Comparison of ENCODE assay signal across 24 cellular contexts in genomic region chr3:57118279-57118678, GRCh38. TPM values are rescaled to one million over a fixed set of nuclear protein-coding genes. Genes with fewer than 3 reads are reported as not detected.
A peak's percentile ranks its signal among the peaks of the same experiment; 100 is the strongest.
DNase-seq lines count a peak whose midpoint lies in the region; ATAC-seq and TF ChIP-seq lines count a peak whose summit lies in the region.
"Had no signal": no experiment of that assay in that cellular context is flagged by ENCODE, and none has a peak within 500 bp of the region (broad histone marks: within the 10 kb centered on the region; RNA-seq: fewer than 3 reads in every experiment).

No MANE protein-coding gene starts in this region.

- H3K27me3 Mint-ChIP-seq in endodermal cell (ENCODE audit: insufficient read depth) = no peaks in the 10 kb centered on the region
- H3K27me3 Mint-ChIP-seq in nephron (ENCODE audit: low read depth) = no peaks in the 10 kb centered on the region

- no peak overlapping the region for H3K9ac ChIP-seq in HUES48 (ENCODE audit: low read depth, low read length)
- H3K9ac ChIP-seq in endodermal cell (ENCODE audit: extremely low read depth, low read length, poor library complexity, severe bottlenecking) = no peak overlapping the region
- H3K9ac ChIP-seq: BLaER1 treated with 17β-estradiol and CSF1 and Interleukin-3, amounts not matched to agents 10 nM and 100 nM; GM23248; KMS-11 had no signal

- no peaks in the 10 kb centered on the region; the same call in 1 of the 2 replicates for H3K36me3 ChIP-seq in HUES48 (ENCODE audit: control insufficient read depth, insufficient read depth, low read length)
- H3K36me3 ChIP-seq in endodermal cell (ENCODE audit: control insufficient read depth, insufficient read depth, low read length) = peaks cover 50% of the 10 kb centered on the region
- H3K36me3 ChIP-seq: BLaER1 treated with 17β-estradiol and CSF1 and Interleukin-3, amounts not matched to agents 10 nM and 100 nM; HAP-1; Peyer's patch had no signal

- H3K27ac ChIP-seq in HUES48 (ENCODE audit: low read depth, low read length) (peak overlapping the region; percentile 23), endodermal cell (ENCODE audit: low read depth, low read length) (no peak overlapping the region)
- H3K27ac ChIP-seq: A549; BLaER1 treated with 17β-estradiol and CSF1 and Interleukin-3, amounts not matched to agents 10 nM and 100 nM; GM23248; KMS-11; Peyer's patch; SK-N-MC had no signal

- H3K9me3 ChIP-seq in HUES48 (ENCODE audit: control insufficient read depth, insufficient read depth, low read length) (no peaks in the 10 kb centered on the region), endodermal cell (ENCODE audit: control insufficient read depth, low read length) (no peaks in the 10 kb centered on the region)
- H3K9me3 ChIP-seq: A549; BLaER1 treated with 17β-estradiol and CSF1 and Interleukin-3, amounts not matched to agents 10 nM and 100 nM; HAP-1; Peyer's patch had no signal

- no peaks in the 10 kb centered on the region for H3K9me3 Mint-ChIP-seq in endodermal cell
- no peaks in the 10 kb centered on the region for H3K9me3 Mint-ChIP-seq in nephron
- H3K9me3 Mint-ChIP-seq: CD4-positive, alpha-beta T cell; IgD-negative memory B cell had no signal

- TF ChIP-seq CTCF in endodermal cell (conservative IDR thresholded peaks at IDR 0.05) (no peak), nephron (IDR thresholded peaks at IDR 0.05; ENCODE audit: unreplicated experiment in 3 of 3) (no peak)

- 61 to 100% methylated on average over 1 to 3 of the region's 3 CpGs for WGBS in endodermal cell (ENCODE audit: insufficient coverage in 1 of 2, insufficient read length in 1 of 2), 2 experiments

- H3K36me3 Mint-ChIP-seq in endodermal cell (ENCODE audit: low read depth) (peaks cover 40% of the 10 kb centered on the region), nephron (ENCODE audit: low read depth) (peaks cover 48% of the 10 kb centered on the region)
- H3K36me3 Mint-ChIP-seq: IgD-negative memory B cell had no signal

- H3K27me3 ChIP-seq in HUES48 (ENCODE audit: control insufficient read depth, insufficient read depth, low read length) (no peaks in the 10 kb centered on the region), endodermal cell (ENCODE audit: control insufficient read depth, insufficient read depth, low read length, poor library complexity, severe bottlenecking) (no peaks in the 10 kb centered on the region)
- H3K27me3 ChIP-seq: BLaER1 treated with 17β-estradiol and CSF1 and Interleukin-3, amounts not matched to agents 10 nM and 100 nM; Peyer's patch had no signal

- no peak for ATAC-seq in GM18520 (IDR thresholded peaks at IDR 0.05; ENCODE audit: unreplicated experiment)
- ATAC-seq: A549 had no signal

- H3K4me1 Mint-ChIP-seq in endodermal cell (peaks cover 25% of the 10 kb centered on the region), nephron (peaks cover 41% of the 10 kb centered on the region)
- H3K4me1 Mint-ChIP-seq: IgD-negative memory B cell had no signal

- H3K4me1 ChIP-seq in HUES48 (ENCODE audit: control insufficient read depth, insufficient read depth, low read length) (peaks cover 17% of the 10 kb centered on the region), endodermal cell (ENCODE audit: control insufficient read depth, insufficient read depth, low read length) (no peaks in the 10 kb centered on the region)
- H3K4me1 ChIP-seq: A549; BLaER1 treated with 17β-estradiol and CSF1 and Interleukin-3, amounts not matched to agents 10 nM and 100 nM; HAP-1; Peyer's patch had no signal

- no peak overlapping the region for H3K4me3 ChIP-seq in HUES48 (ENCODE audit: low read depth, low read length)
- no peak overlapping the region for H3K4me3 ChIP-seq in endodermal cell (ENCODE audit: low read length)
- H3K4me3 ChIP-seq: A549; BLaER1 treated with 17β-estradiol and CSF1 and Interleukin-3, amounts not matched to agents 10 nM and 100 nM; GM23248; HAP-1; Peyer's patch; SK-N-MC had no signal

- H3K4me3 Mint-ChIP-seq in endodermal cell (no peak overlapping the region), nephron (no peak overlapping the region)
- H3K4me3 Mint-ChIP-seq: CD4-positive, alpha-beta T cell; IgD-negative memory B cell had no signal

- DNase-seq in endodermal cell (no peak), T1000 (lab: John Stamatoyannopoulos, UW) (no peak), NCI-H226 (no peak)
- DNase-seq in stimulated activated CD4-positive, alpha-beta T cell treated with anti-CD3 and anti-CD28 coated beads, Interleukin-4, amount 100 ng/mL, for 1 hour = no peak
- DNase-seq: AML-193; CD4-positive, alpha-beta T cell; GM23248; MM.1S; NCI-H1417; NCI-H1694; NCI-H2029 treated with DMSO at 0.1 percent for 48 hours; NCI-H526 treated with DMSO at 0.1 percent for 48 hours; Peyer's patch; SHP77 treated with DMSO at 0.1 percent for 48 hours had no signal

- peak overlapping the region; percentile 56 for H3K27ac Mint-ChIP-seq in endodermal cell
- H3K27ac Mint-ChIP-seq in nephron = peak overlapping the region; percentile 71 to 72 (median 71)
- H3K27ac Mint-ChIP-seq: CD4-positive, alpha-beta T cell; IgD-negative memory B cell had no signal

RNA-seq across cellular contexts. Expression of gene IL17RD, which starts 46.9 kb away (rescaled TPM):
- total RNA-seq in endodermal cell = 10 to 100 TPM; 47.1 to 71.3 TPM
- 51.2 TPM for polyA plus RNA-seq in endodermal cell (2013, experiment 1 of 2)
- 54.8 TPM for polyA plus RNA-seq in endodermal cell (2013, experiment 2 of 2)
- total RNA-seq: CD4-positive, alpha-beta T cell had no signal
- polyA plus RNA-seq: IgD-negative memory B cell had no signal

RNA-seq across cellular contexts. Expression of gene SPATA12, which starts 57.8 kb away (rescaled TPM):
- total RNA-seq in endodermal cell = not detected
- not detected for polyA plus RNA-seq in endodermal cell (2013, experiment 1 of 2)
- polyA plus RNA-seq in endodermal cell (2013, experiment 2 of 2) = not detected
- total RNA-seq: CD4-positive, alpha-beta T cell; GM23248; NCI-H460; Peyer's patch had no signal
- polyA plus RNA-seq: GM23248, IgD-negative memory B cell had no signal
